In genomic region chr5:173634465-173634983, GRCh38 we compare ENCODE assay signal across 33 cellular contexts.
"Had no signal": no experiment of that assay in that cellular context is flagged by ENCODE, and none has a peak within 500 bp of the region (broad histone marks: within the 10 kb centered on the region; RNA-seq: fewer than 3 reads in every experiment).

No MANE protein-coding gene starts in this region.

- DNase-seq: activated CD4-positive, alpha-beta T cell treated with anti-CD3 and anti-CD28 coated beads for 48 hours; activated CD4-positive, alpha-beta T cell treated with anti-CD3 and anti-CD28 coated beads, Interleukin-2, amount 50 U/mL, for 48 hours; activated CD8-positive, alpha-beta memory T cell treated with anti-CD3 and anti-CD28 coated beads for 24 hours; activated effector memory CD4-positive, alpha-beta T cell treated with Interleukin-2 at 50 U/mL for 16 hours; activated naive CD4-positive, alpha-beta T cell treated with Interleukin-2 at 50 U/mL for 16 hours; caudate nucleus; esophagus squamous epithelium; gastrocnemius medialis; glutamatergic neuron; left cardiac atrium; left ventricle myocardium superior; naive B cell; nephron progenitor cell; ovary; retina; stimulated activated CD4-positive, alpha-beta T cell treated with anti-CD3 and anti-CD28 coated beads, Interleukin-12 subunit alpha, Interleukin-12 subunit beta, amount 100 ng/mL, for 4 hours; stimulated activated CD4-positive, alpha-beta T cell treated with anti-CD3 and anti-CD28 coated beads, Interleukin-4, amount 100 ng/mL, for 1 hour; T-helper 9 cell had no signal

- H3K4me1 Mint-ChIP-seq: endodermal cell had no signal

- H3K27me3 ChIP-seq: ascending aorta, esophagus squamous epithelium, gastrocnemius medialis, ovary, vagina had no signal

- H3K27ac ChIP-seq: ascending aorta, gastrocnemius medialis, ovary, prostate gland, thoracic aorta, vagina, VCaP had no signal

- ATAC-seq: activated CD4-positive, CD25-positive, alpha-beta regulatory T cell treated with anti-CD3 and anti-CD28 coated beads, Interleukin-2, amount 50 U/mL, for 24 hours; gastrocnemius medialis; left cardiac atrium; left ventricle myocardium superior; sciatic nerve had no signal

- H3K27me3 Mint-ChIP-seq: brain, type B pancreatic cell had no signal

- H3K4me1 ChIP-seq: ascending aorta, gastrocnemius medialis, prostate gland, vagina had no signal

- H3K4me3 Mint-ChIP-seq: activated naive CD8-positive, alpha-beta T cell; brain; endodermal cell; mesothelial cell of epicardium; naive B cell; nephron progenitor cell; stimulated activated naive CD8-positive, alpha-beta T cell treated with anti-CD3 and anti-CD28 coated beads, Interleukin-15, Interleukin-2, amounts not matched to agents 100 ng/mL and 50 ng/mL, for 24 hours; T-helper 1 cell treated with Interleukin-12 subunit alpha and Interleukin-12 subunit beta and Interleukin-4 antibody, amounts not matched to agents 30 μg/mL and 1 μg/mL, for 36 hours; type B pancreatic cell had no signal

- H3K9me3 Mint-ChIP-seq: endodermal cell; mesothelial cell of epicardium; naive B cell; nephron progenitor cell; stimulated activated naive CD8-positive, alpha-beta T cell treated with anti-CD3 and anti-CD28 coated beads, Interleukin-15, Interleukin-2, amounts not matched to agents 100 ng/mL and 50 ng/mL, for 24 hours; T-helper 1 cell treated with Interleukin-12 subunit alpha and Interleukin-12 subunit beta and Interleukin-4 antibody, amounts not matched to agents 30 μg/mL and 1 μg/mL, for 36 hours; type B pancreatic cell had no signal

- H3K27ac Mint-ChIP-seq: activated naive CD8-positive, alpha-beta T cell; endodermal cell; mesothelial cell of epicardium; naive B cell; nephron progenitor cell; stimulated activated naive CD8-positive, alpha-beta T cell treated with anti-CD3 and anti-CD28 coated beads, Interleukin-15, Interleukin-2, amounts not matched to agents 100 ng/mL and 50 ng/mL, for 24 hours; T-helper 1 cell treated with Interleukin-12 subunit alpha and Interleukin-12 subunit beta and Interleukin-4 antibody, amounts not matched to agents 30 μg/mL and 1 μg/mL, for 36 hours; type B pancreatic cell had no signal

- H3K36me3 Mint-ChIP-seq: activated naive CD8-positive, alpha-beta T cell; brain; mesothelial cell of epicardium; naive B cell; type B pancreatic cell had no signal

- H3K9me3 ChIP-seq: ascending aorta, esophagus squamous epithelium, gastrocnemius medialis, ovary, prostate gland, thoracic aorta, vagina had no signal

- H3K36me3 ChIP-seq: ascending aorta, esophagus squamous epithelium, gastrocnemius medialis, ovary, prostate gland, thoracic aorta, vagina had no signal

- H3K4me3 ChIP-seq: ascending aorta, esophagus squamous epithelium, gastrocnemius medialis, ovary, prostate gland, skin epidermis, thoracic aorta, vagina had no signal
